In the genomic region with DNA sequence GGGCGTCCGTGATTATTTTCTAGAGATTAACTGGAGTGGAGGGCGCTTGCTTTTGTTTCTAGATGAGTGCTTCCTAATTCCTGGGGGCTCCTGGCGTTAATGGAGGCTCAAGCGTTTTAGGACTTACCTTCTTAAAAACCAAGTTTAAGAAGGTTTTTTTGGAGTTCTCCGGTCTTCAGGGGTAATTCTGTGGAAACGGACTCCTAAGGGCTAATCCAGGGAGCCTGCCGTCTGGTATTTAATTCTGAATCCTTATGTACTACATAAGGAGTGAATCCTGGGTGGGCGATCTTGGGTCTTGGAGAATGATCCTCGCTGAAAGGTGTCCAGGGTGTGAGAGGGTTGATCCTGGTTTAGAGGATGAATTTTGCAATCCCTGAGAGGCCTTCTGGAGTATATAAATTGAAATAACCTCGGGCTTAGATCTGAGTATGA, we compare ENCODE assay signal across 1 cellular context.
TF ChIP-seq lines count a peak whose summit lies in the region.

No MANE protein-coding gene starts in this region.

TF ChIP-seq in HEK293, 187 proteins besides CTCF, POLR2A, EP300 and RAD21 (continued from another document):
- TF ChIP-seq, protein P1, sequence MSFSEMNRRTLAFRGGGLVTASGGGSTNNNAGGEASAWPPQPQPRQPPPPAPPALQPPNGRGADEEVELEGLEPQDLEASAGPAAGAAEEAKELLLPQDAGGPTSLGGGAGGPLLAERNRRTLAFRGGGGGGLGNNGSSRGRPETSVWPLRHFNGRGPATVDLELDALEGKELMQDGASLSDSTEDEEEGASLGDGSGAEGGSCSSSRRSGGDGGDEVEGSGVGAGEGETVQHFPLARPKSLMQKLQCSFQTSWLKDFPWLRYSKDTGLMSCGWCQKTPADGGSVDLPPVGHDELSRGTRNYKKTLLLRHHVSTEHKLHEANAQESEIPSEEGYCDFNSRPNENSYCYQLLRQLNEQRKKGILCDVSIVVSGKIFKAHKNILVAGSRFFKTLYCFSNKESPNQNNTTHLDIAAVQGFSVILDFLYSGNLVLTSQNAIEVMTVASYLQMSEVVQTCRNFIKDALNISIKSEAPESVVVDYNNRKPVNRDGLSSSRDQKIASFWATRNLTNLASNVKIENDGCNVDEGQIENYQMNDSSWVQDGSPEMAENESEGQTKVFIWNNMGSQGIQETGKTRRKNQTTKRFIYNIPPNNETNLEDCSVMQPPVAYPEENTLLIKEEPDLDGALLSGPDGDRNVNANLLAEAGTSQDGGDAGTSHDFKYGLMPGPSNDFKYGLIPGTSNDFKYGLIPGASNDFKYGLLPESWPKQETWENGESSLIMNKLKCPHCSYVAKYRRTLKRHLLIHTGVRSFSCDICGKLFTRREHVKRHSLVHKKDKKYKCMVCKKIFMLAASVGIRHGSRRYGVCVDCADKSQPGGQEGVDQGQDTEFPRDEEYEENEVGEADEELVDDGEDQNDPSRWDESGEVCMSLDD (tag by site-specific recombination; IDR thresholded peaks at IDR 0.05) = 0 out of 2 replicates have a peak, but pooled peaks have one; percentile 5
- TF ChIP-seq ZSCAN30 (tag by site-specific recombination; IDR thresholded peaks at IDR 0.05) = 0 out of 2 replicates have a peak, but pooled peaks have one; percentile 12
- TF ChIP-seq ZNF571 (tag by site-specific recombination; IDR thresholded peaks at IDR 0.05) = no peak
- no peak for TF ChIP-seq PRDM1 (tag by site-specific recombination; IDR thresholded peaks at IDR 0.05)
- TF ChIP-seq ZNF416 (tag by site-specific recombination; IDR thresholded peaks at IDR 0.05) = no peak
- TF ChIP-seq, protein P2, sequence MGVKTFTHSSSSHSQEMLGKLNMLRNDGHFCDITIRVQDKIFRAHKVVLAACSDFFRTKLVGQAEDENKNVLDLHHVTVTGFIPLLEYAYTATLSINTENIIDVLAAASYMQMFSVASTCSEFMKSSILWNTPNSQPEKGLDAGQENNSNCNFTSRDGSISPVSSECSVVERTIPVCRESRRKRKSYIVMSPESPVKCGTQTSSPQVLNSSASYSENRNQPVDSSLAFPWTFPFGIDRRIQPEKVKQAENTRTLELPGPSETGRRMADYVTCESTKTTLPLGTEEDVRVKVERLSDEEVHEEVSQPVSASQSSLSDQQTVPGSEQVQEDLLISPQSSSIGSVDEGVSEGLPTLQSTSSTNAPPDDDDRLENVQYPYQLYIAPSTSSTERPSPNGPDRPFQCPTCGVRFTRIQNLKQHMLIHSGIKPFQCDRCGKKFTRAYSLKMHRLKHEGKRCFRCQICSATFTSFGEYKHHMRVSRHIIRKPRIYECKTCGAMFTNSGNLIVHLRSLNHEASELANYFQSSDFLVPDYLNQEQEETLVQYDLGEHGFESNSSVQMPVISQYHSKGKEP (tag by site-specific recombination; IDR thresholded peaks at IDR 0.05) = 0 out of 2 replicates have a peak, but pooled peaks have one; percentile 1
- TF ChIP-seq, protein P3, sequence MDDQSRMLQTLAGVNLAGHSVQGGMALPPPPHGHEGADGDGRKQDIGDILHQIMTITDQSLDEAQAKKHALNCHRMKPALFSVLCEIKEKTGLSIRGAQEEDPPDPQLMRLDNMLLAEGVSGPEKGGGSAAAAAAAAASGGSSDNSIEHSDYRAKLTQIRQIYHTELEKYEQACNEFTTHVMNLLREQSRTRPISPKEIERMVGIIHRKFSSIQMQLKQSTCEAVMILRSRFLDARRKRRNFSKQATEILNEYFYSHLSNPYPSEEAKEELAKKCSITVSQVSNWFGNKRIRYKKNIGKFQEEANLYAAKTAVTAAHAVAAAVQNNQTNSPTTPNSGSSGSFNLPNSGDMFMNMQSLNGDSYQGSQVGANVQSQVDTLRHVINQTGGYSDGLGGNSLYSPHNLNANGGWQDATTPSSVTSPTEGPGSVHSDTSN (CRISPR knock-in tag; IDR thresholded peaks at IDR 0.05) = no peak
- no peak for TF ChIP-seq ZNF175 (tag by site-specific recombination; IDR thresholded peaks at IDR 0.05)
- TF ChIP-seq ZNF221 (tag by site-specific recombination; IDR thresholded peaks at IDR 0.05; ENCODE audit: borderline replicate concordance) = no peak
- no peak for TF ChIP-seq TRIM28 (IDR thresholded peaks at IDR 0.05; ENCODE audit: borderline replicate concordance, low read length)
- no peak for TF ChIP-seq ZNF837 (tag by site-specific recombination; IDR thresholded peaks at IDR 0.05)
- no peak for TF ChIP-seq ZNF202 (tag by site-specific recombination; IDR thresholded peaks at IDR 0.05; ENCODE audit: borderline replicate concordance)
- TF ChIP-seq SETDB1 (IDR thresholded peaks at IDR 0.05; ENCODE audit: insufficient read length, low read length) = no peak
- TF ChIP-seq GLI4 (tag by site-specific recombination; IDR thresholded peaks at IDR 0.05) = no peak
